ENCODE assay signal across 9 cellular contexts in the genomic region with DNA sequence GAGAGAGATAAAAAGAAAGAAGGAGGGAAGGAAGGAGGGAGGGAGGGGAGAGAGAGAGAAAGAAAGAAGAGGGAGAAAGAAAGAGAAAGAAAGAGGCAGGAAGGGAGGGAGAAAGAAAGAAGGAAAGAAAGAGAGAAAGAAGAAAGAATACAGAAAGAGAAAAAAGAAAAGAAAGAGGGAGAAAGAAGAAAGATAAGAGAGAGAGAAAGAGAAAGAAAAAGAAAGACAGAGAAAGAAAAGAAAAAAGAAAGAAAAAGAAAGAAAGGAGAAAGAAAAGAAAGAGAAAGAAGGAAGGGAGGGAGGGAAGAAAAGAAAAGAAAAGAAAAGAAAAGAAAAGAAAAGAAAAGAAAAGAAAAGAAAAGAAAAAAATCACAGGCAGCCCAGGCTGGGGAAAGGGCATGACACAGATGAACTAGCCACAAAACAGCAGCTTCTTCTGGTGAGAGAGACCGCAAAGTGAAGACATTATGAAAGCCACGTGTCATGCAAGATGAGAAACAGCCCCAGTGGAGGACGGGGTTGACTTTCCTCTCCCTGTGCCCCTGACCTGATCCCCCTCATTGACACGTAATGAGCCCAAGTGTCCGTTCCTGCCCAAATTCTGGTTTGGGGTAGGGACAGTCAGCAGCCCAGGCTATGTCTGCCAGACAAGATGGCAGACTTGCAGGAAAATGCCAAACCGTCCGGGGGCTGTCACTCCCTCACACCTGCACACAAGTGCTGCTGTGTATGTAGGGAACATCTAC.
DNase-seq lines count a peak whose midpoint lies in the region; ATAC-seq lines count a peak whose summit lies in the region.
"Had no signal": no experiment of that assay in that cellular context is flagged by ENCODE, and none has a peak within 500 bp of the region (broad histone marks: within the 10 kb centered on the region; RNA-seq: fewer than 3 reads in every experiment).

No MANE protein-coding gene starts in this region.

- H3K4me3 Mint-ChIP-seq in T-cell, result peak overlapping the region; percentile 34 to 69 (median 50)
- peak overlapping the region; percentile 79 for H3K4me3 Mint-ChIP-seq in activated naive CD8-positive, alpha-beta T cell treated with anti-CD3 and anti-CD28 coated beads, Interleukin-2, amount 10 ng/mL, durations not matched to agents 7 days and 5 days

- peaks cover 0 to under 1% of the 10 kb centered on the region in 2 donors for H3K27me3 Mint-ChIP-seq in T-cell
- peaks cover 43% of the 10 kb centered on the region for H3K27me3 Mint-ChIP-seq in activated naive CD8-positive, alpha-beta T cell treated with anti-CD3 and anti-CD28 coated beads, Interleukin-2, amount 10 ng/mL, durations not matched to agents 7 days and 5 days

- H3K36me3 Mint-ChIP-seq in T-cell, result no peaks in the 10 kb centered on the region
- no peaks in the 10 kb centered on the region for H3K36me3 Mint-ChIP-seq in activated naive CD8-positive, alpha-beta T cell treated with anti-CD3 and anti-CD28 coated beads, Interleukin-2, amount 10 ng/mL, durations not matched to agents 7 days and 5 days

- no peaks in the 10 kb centered on the region for H3K9me3 Mint-ChIP-seq in T-cell
- no peaks in the 10 kb centered on the region for H3K9me3 Mint-ChIP-seq in activated naive CD8-positive, alpha-beta T cell treated with anti-CD3 and anti-CD28 coated beads, Interleukin-2, amount 10 ng/mL, durations not matched to agents 7 days and 5 days

- DNase-seq in T-cell, result peak in 32 of 34 experiments; percentile 8 to 56 (median 34)
- DNase-seq in activated naive CD8-positive, alpha-beta T cell treated with anti-CD3 and anti-CD28 coated beads, Interleukin-2, amount 10 ng/mL, durations not matched to agents 7 days and 5 days, result peak; percentile 57
- peak; percentile 41 for DNase-seq in stimulated activated naive CD8-positive, alpha-beta T cell treated with anti-CD3 and anti-CD28 coated beads, Interleukin-15, Interleukin-2, amounts not matched to agents 100 U/mL and 50 U/mL, for 24 hours
- DNase-seq: anterior cingulate cortex, NCI-H2107 had no signal

- POLR2A ChIA-PET in T-cell (lab: Charles Lee), result no interaction called here
- POLR2A ChIA-PET in activated naive CD8-positive, alpha-beta T cell treated with anti-CD3 and anti-CD28 coated beads, Interleukin-2, amount 10 ng/mL, durations not matched to agents 7 days and 5 days (lab: Charles Lee), result interaction anchor here (0.5 kb wide), 1 partner anchor 217 kb away, joined by 5 read pairs; no protein-coding TSS in a partner anchor

- CTCF ChIA-PET in T-cell (lab: Charles Lee), result no interaction called here

- H3K27ac Mint-ChIP-seq in T-cell, result peak overlapping the region; percentile 73 to 76
- H3K27ac Mint-ChIP-seq in activated naive CD8-positive, alpha-beta T cell treated with anti-CD3 and anti-CD28 coated beads, Interleukin-2, amount 10 ng/mL, durations not matched to agents 7 days and 5 days, result peak overlapping the region; percentile 62

- peaks cover 20 to 29% (median 29%) of the 10 kb centered on the region in 3 donors for H3K4me1 Mint-ChIP-seq in T-cell
- peaks cover 25% of the 10 kb centered on the region for H3K4me1 Mint-ChIP-seq in activated naive CD8-positive, alpha-beta T cell treated with anti-CD3 and anti-CD28 coated beads, Interleukin-2, amount 10 ng/mL, durations not matched to agents 7 days and 5 days

- ATAC-seq in GM21737 (IDR thresholded peaks at IDR 0.05; ENCODE audit: unreplicated experiment), result peak; percentile 40
- peak; percentile 80 to 86 (median 82) for ATAC-seq in T-cell (replicated peaks in 1 of 4)
- peak; percentile 66 for ATAC-seq in activated naive CD8-positive, alpha-beta T cell treated with anti-CD3 and anti-CD28 coated beads, Interleukin-2, amount 10 ng/mL, durations not matched to agents 7 days and 5 days (ENCODE audit: low read depth)
- ATAC-seq in stimulated activated naive CD8-positive, alpha-beta T cell treated with anti-CD3 and anti-CD28 coated beads, Interleukin-15, Interleukin-2, amounts not matched to agents 100 U/mL and 50 U/mL, for 24 hours, result peak; percentile 54
- ATAC-seq in GM21529 (IDR thresholded peaks at IDR 0.05; ENCODE audit: unreplicated experiment), result no peak
- ATAC-seq in HG02763 (IDR thresholded peaks at IDR 0.05; ENCODE audit: unreplicated experiment), result no peak
- no peak for ATAC-seq in HG03354 (IDR thresholded peaks at IDR 0.05; ENCODE audit: poor library complexity, severe bottlenecking, unreplicated experiment)

Comparison
In these comparisons a context has a peak if more than half of its experiments do, and no peak if none do; other contexts are left out.
1. ATAC-seq: peak in GM21737 (single experiment), T-cell (4 of 4), activated naive CD8-positive, alpha-beta T cell treated with anti-CD3 and anti-CD28 coated beads, Interleukin-2, amount 10 ng/mL, durations not matched to agents 7 days and 5 days (single experiment) and stimulated activated naive CD8-positive, alpha-beta T cell treated with anti-CD3 and anti-CD28 coated beads, Interleukin-15, Interleukin-2, amounts not matched to agents 100 U/mL and 50 U/mL, for 24 hours (single experiment); none in GM21529 (single experiment), HG02763 (single experiment) and HG03354 (single experiment).
2. Peak in every context shown above with its lines, with median percentiles within 50 percentile points of each other: DNase-seq.